ENCODE assay signal across 10 cellular contexts in genomic region chr2:4217737-4218136, GRCh38.
"Had no signal": no experiment of that assay in that cellular context is flagged by ENCODE, and none has a peak within 500 bp of the region (broad histone marks: within the 10 kb centered on the region; RNA-seq: fewer than 3 reads in every experiment).

No MANE protein-coding gene starts in this region.

- DNase-seq: GM23248, GOT3, H7, HFFc6, Kasumi-1, KG1 had no signal

- H3K9me3 ChIP-seq: HAP-1 had no signal

- H3K27ac Mint-ChIP-seq: HFFc6, IgD-negative memory B cell had no signal

- H2AFZ ChIP-seq: GM23248 had no signal

- H3K4me3 Mint-ChIP-seq: HFFc6, IgD-negative memory B cell had no signal

- H3K9ac ChIP-seq: GM23248 had no signal

- H3K27ac ChIP-seq: GM23248, HL-60 had no signal

- H3K36me3 ChIP-seq: HAP-1 had no signal

- H3K27me3 Mint-ChIP-seq: IgD-negative memory B cell had no signal

- ATAC-seq: HCT116 had no signal

- H3K4me1 ChIP-seq: HAP-1 had no signal

- H3K4me3 ChIP-seq: GM23248, HAP-1 had no signal
